ENCODE assay signal across 8 cellular contexts in the genomic region with DNA sequence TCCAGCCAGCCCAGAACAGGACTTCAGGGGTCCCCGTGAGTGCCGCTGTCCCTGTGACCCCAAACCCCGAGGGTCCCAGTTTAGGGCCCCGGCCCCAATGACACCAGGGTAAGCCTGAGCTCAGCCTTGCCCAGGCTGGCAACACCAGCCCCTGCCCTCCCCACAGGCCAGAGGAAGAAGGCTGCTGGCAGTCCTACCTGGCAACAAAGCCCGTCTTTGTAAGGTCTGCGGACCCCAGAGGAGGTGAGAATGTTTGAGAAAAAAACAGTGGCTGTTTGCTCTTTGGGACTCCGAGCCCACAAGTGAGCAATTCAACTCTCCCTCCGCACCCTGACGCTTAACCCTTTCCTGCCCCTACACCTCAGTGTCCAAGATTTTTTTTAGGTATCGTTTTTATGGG. TPM values are rescaled to one million over a fixed set of nuclear protein-coding genes. Genes with fewer than 3 reads are reported as not detected.
DNase-seq lines count a peak whose midpoint lies in the region; ATAC-seq, FAIRE-seq and TF ChIP-seq lines count a peak whose summit lies in the region.

No MANE protein-coding gene starts in this region.

- H4K20me1 ChIP-seq in astrocyte (ENCODE audit: insufficient read depth, low read length), result peaks cover 44% of the 10 kb centered on the region

- intact Hi-C loops in posterior vena cava (cut with DNase I), result no loop called here

- peak overlapping the region; percentile 97 for H3K4me3 Mint-ChIP-seq in astrocyte (ENCODE audit: unreplicated experiment)
- H3K4me3 Mint-ChIP-seq in stimulated activated naive CD8-positive, alpha-beta T cell treated with anti-CD3 and anti-CD28 coated beads, Interleukin-15, amount 100 ng/mL, for 72 hours, result peak overlapping the region; percentile 91

- H3K36me3 ChIP-seq in astrocyte (ENCODE audit: insufficient read depth, low read length), result peaks cover 5% of the 10 kb centered on the region

- H3K4me1 Mint-ChIP-seq in astrocyte (ENCODE audit: low read depth, unreplicated experiment), result peaks cover 5% of the 10 kb centered on the region
- H3K4me1 Mint-ChIP-seq in stimulated activated naive CD8-positive, alpha-beta T cell treated with anti-CD3 and anti-CD28 coated beads, Interleukin-15, amount 100 ng/mL, for 72 hours, result peaks cover 36% of the 10 kb centered on the region

- H3K27ac ChIP-seq in astrocyte (ENCODE audit: low read depth, low read length), result peak overlapping the region; percentile 88

- peaks cover 35% of the 10 kb centered on the region for H3K4me1 ChIP-seq in astrocyte (ENCODE audit: insufficient read depth, low read length)

- TF ChIP-seq CTCF in AG10803 (conservative IDR thresholded peaks at IDR 0.05; ENCODE audit: low read length) (no peak), astrocyte (IDR thresholded peaks at IDR 0.05; ENCODE audit: insufficient read depth, low read depth, low read length) (no peak)

- peak overlapping the region; percentile 71 for H3K4me3 ChIP-seq in AG10803 (ENCODE audit: low read length)
- H3K4me3 ChIP-seq in astrocyte (ENCODE audit: insufficient read depth, low read depth, low read length), result peak overlapping the region; percentile 97

- H3K9me3 ChIP-seq in astrocyte (ENCODE audit: insufficient read depth, low read depth, low read length), result no peaks in the 10 kb centered on the region

- H3K27ac Mint-ChIP-seq in astrocyte (ENCODE audit: unreplicated experiment), result peak overlapping the region; percentile 97
- H3K27ac Mint-ChIP-seq in stimulated activated naive CD8-positive, alpha-beta T cell treated with anti-CD3 and anti-CD28 coated beads, Interleukin-15, amount 100 ng/mL, for 72 hours, result peak overlapping the region; percentile 91 to 94

- peak overlapping the region; percentile 100 for H3K4me2 ChIP-seq in astrocyte (ENCODE audit: low read length)

- DNase-seq in AG10803 (ENCODE audit: low read depth) (no peak), HT1080 (ENCODE audit: low read depth) (peak; percentile 35), astrocyte (ENCODE audit: low read depth) (no peak), left lobe of liver (ENCODE audit: low spot score) (no peak), posterior vena cava (ENCODE audit: low spot score) (no peak)
- peak in 1 of 2 donors; percentile 28 for DNase-seq in stimulated activated naive CD8-positive, alpha-beta T cell treated with anti-CD3 and anti-CD28 coated beads, Interleukin-15, amount 100 ng/mL, for 72 hours
- DNase-seq in NK-92 treated with Interleukin-12 subunit alpha and Interleukin-12 subunit beta, amount 100 ng/mL, for 24 hours (lab: John Stamatoyannopoulos, UW), result no peak

- no peak for FAIRE-seq in astrocyte (lab: Jason Lieb, UNC)

- H3K9me3 Mint-ChIP-seq in astrocyte (ENCODE audit: unreplicated experiment), result no peaks in the 10 kb centered on the region
- no peaks in the 10 kb centered on the region for H3K9me3 Mint-ChIP-seq in stimulated activated naive CD8-positive, alpha-beta T cell treated with anti-CD3 and anti-CD28 coated beads, Interleukin-15, amount 100 ng/mL, for 72 hours

- no peaks in the 10 kb centered on the region for H3K27me3 ChIP-seq in astrocyte (ENCODE audit: insufficient read depth, low read length)

- H3K79me2 ChIP-seq in astrocyte (ENCODE audit: insufficient read depth, low read length), result peaks cover 65% of the 10 kb centered on the region

- H3K9ac ChIP-seq in astrocyte (ENCODE audit: low read length), result peak overlapping the region; percentile 97

- ATAC-seq in left lobe of liver (peak; percentile 6), HG02642 (IDR thresholded peaks at IDR 0.05; ENCODE audit: poor library complexity, unreplicated experiment) (no peak)
- ATAC-seq in stimulated activated naive CD8-positive, alpha-beta T cell treated with anti-CD3 and anti-CD28 coated beads, Interleukin-15, amount 100 ng/mL, for 72 hours, result peak; percentile 2

- peaks cover 4% of the 10 kb centered on the region for H3K36me3 Mint-ChIP-seq in astrocyte (ENCODE audit: low read depth, unreplicated experiment)

- H2AFZ ChIP-seq in astrocyte (ENCODE audit: low read depth, low read length), result peak overlapping the region; percentile 62

- no peaks in the 10 kb centered on the region for H3K27me3 Mint-ChIP-seq in astrocyte (ENCODE audit: low read depth, unreplicated experiment)
- no peaks in the 10 kb centered on the region for H3K27me3 Mint-ChIP-seq in stimulated activated naive CD8-positive, alpha-beta T cell treated with anti-CD3 and anti-CD28 coated beads, Interleukin-15, amount 100 ng/mL, for 72 hours

RNA-seq across cellular contexts. Expression of a gene that starts 1.7 kb away (rescaled TPM):
- 125 and 149 TPM in 2 replicates for total RNA-seq in HT1080 (2014; rRNA removed; shearing (Covaris generic))
- polyA plus RNA-seq in HT1080 (2015; cell fraction: cytosol; rRNA removed), result 123 and 132 TPM in 2 replicates
- polyA plus RNA-seq in HT1080 (2015; cell fraction: nucleus; rRNA removed), result 31.3 and 31.7 TPM in 2 replicates
- total RNA-seq in astrocyte (236 and 246 TPM in 2 replicates), left lobe of liver (31.3 TPM), posterior vena cava (100 to 1,000 TPM; 121 to 123 TPM)

RNA-seq across cellular contexts. Expression of a gene that starts 36.7 kb away (rescaled TPM):
- 10.3 and 14.9 TPM in 2 replicates for total RNA-seq in HT1080 (2014; rRNA removed; shearing (Covaris generic))
- polyA plus RNA-seq in HT1080 (2015; cell fraction: cytosol; rRNA removed), result 14.0 and 15.5 TPM in 2 replicates
- polyA plus RNA-seq in HT1080 (2015; cell fraction: nucleus; rRNA removed), result 7.2 and 7.8 TPM in 2 replicates
- 11.1 and 12.4 TPM in 2 replicates for total RNA-seq in astrocyte
- total RNA-seq in left lobe of liver, result 7.4 TPM
- 1 to 10 TPM; 5.8 to 7.3 TPM for total RNA-seq in posterior vena cava

RNA-seq across cellular contexts. Expression of a gene that starts 37.0 kb away (rescaled TPM):
- total RNA-seq in HT1080 (2014; rRNA removed; shearing (Covaris generic)), result 42.1 and 45.9 TPM in 2 replicates
- polyA plus RNA-seq in HT1080 (2015; cell fraction: cytosol; rRNA removed), result 25.0 and 29.2 TPM in 2 replicates
- 72.5 and 72.6 TPM in 2 replicates for polyA plus RNA-seq in HT1080 (2015; cell fraction: nucleus; rRNA removed)
- 21.6 and 24.9 TPM in 2 replicates for total RNA-seq in astrocyte
- 22.2 TPM for total RNA-seq in left lobe of liver
- 10 to 100 TPM; 12.6 to 18.7 TPM for total RNA-seq in posterior vena cava
